8 cellular contexts compared by ENCODE assay signal in the genomic region with DNA sequence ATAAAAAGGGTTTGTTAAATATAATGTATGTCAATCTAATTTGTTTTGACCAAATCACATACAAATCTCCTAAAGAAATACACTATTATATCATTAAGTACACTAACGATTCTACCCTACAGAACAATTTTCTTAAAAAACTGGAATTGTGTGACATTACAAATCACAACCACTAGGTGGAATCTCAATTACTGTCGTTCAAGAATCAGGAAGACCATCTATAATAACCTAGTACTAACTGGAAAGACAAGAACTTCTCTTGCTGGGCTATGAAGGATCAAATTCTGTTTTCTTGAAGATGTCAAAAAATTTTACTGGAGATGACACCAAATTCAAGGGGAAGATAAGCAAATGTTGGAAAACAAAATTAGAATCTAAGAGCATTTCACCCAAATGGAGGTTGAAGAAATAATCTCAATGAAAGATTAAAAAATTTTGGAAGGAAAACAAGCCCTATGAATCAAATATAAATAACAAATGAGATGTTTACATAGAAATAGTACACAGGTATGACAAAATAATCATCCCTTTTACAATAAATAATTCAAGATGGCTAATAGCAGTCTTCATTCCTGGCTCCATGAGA.
DNase-seq lines count a peak whose midpoint lies in the region; ATAC-seq, FAIRE-seq and TF ChIP-seq lines count a peak whose summit lies in the region.

No MANE protein-coding gene starts in this region.

- no peak overlapping the region for H3K4me3 ChIP-seq in retinal pigment epithelial cell (ENCODE audit: low read length)

- peak; percentile 81 for ATAC-seq in HG03354 (IDR thresholded peaks at IDR 0.05; ENCODE audit: poor library complexity, severe bottlenecking, unreplicated experiment)

- peak; percentile 95 for FAIRE-seq in A204.1 (lab: Jason Lieb, UNC)

- TF ChIP-seq CTCF in GM10266 (IDR thresholded peaks at IDR 0.05; ENCODE audit: control insufficient read depth, insufficient read depth, low read depth, missing control alignments): peak; percentile 25
- peak; percentile 53 for TF ChIP-seq CTCF in retinal pigment epithelial cell (conservative IDR thresholded peaks at IDR 0.05; ENCODE audit: low read depth, low read length)

- DNase-seq in GM10266 (ENCODE audit: extremely low spot score) (peak; percentile 11), RKO (ENCODE audit: low spot score) (peak; percentile 62), fibroblast of gingiva (ENCODE audit: low read depth) (peak; percentile 29), retinal pigment epithelial cell (ENCODE audit: low read depth) (no peak)
- no peak for DNase-seq in activated CD4-positive, CD25-positive, alpha-beta regulatory T cell (lab: John Stamatoyannopoulos, UW)
- no peak for DNase-seq in activated CD4-positive, alpha-beta T cell treated with anti-CD3 and anti-CD28 coated beads for 1 hour

Comparison
In these comparisons a context has a peak if more than half of its experiments do, and no peak if none do; other contexts are left out.
1. DNase-seq: peak in GM10266 (single experiment), RKO (single experiment) and fibroblast of gingiva (single experiment); none in retinal pigment epithelial cell (single experiment), activated CD4-positive, CD25-positive, alpha-beta regulatory T cell (0 of 4) and activated CD4-positive, alpha-beta T cell treated with anti-CD3 and anti-CD28 coated beads for 1 hour (single experiment).